15 cellular contexts compared by ENCODE assay signal in genomic region chr4:179751669-179752068, GRCh38.
DNase-seq lines count a peak whose midpoint lies in the region; ATAC-seq, FAIRE-seq and TF ChIP-seq lines count a peak whose summit lies in the region.
"Had no signal": no experiment of that assay in that cellular context is flagged by ENCODE, and none has a peak within 500 bp of the region (broad histone marks: within the 10 kb centered on the region; RNA-seq: fewer than 3 reads in every experiment).

No MANE protein-coding gene starts in this region.

- no peaks in the 10 kb centered on the region for H3K9me2 ChIP-seq in GM23338 (ENCODE audit: insufficient read depth)

- H3K4me1 Mint-ChIP-seq in GM23338 (peaks cover 7% of the 10 kb centered on the region; the same call in 2 of the 3 replicates), nephron progenitor cell (no peaks in the 10 kb centered on the region), chondrocyte (ENCODE audit: low read depth) (no peaks in the 10 kb centered on the region)
- H3K4me1 Mint-ChIP-seq: CD8-positive, alpha-beta memory T cell had no signal

- no peaks in the 10 kb centered on the region for H3K79me2 ChIP-seq in GM23338 (replicated peaks; ENCODE audit: insufficient read depth)

- H3K36me3 Mint-ChIP-seq in GM23338 (ENCODE audit: low read depth) = no peaks in the 10 kb centered on the region
- H3K36me3 Mint-ChIP-seq in nephron progenitor cell (ENCODE audit: low read depth) = no peaks in the 10 kb centered on the region
- H3K36me3 Mint-ChIP-seq in chondrocyte (ENCODE audit: low read depth) = no peaks in the 10 kb centered on the region
- H3K36me3 Mint-ChIP-seq: CD8-positive, alpha-beta memory T cell had no signal

- FAIRE-seq in bronchial epithelial cell (lab: Jason Lieb, UNC) = no peak
- FAIRE-seq: A549, H54 had no signal

- peak overlapping the region; percentile 70; the same call in 1 of the 2 replicates for H2AFZ ChIP-seq in GM23338

- DNase-seq in GM23338 (ENCODE audit: low spot score) (no peak), NCI-H748 (lab: John Stamatoyannopoulos, UW; ENCODE audit: unreplicated experiment) (peak; percentile 72), bronchial epithelial cell (ENCODE audit: low read depth) (peak; percentile 41), nephron progenitor cell (no peak), kidney tubule cell (ENCODE audit: low spot score) (no peak), SIG-M5 treated with dmso at 0.1 percent for 504 hours (lab: John Stamatoyannopoulos, UW; ENCODE audit: unreplicated experiment) (no peak), chondrocyte (ENCODE audit: low spot score) (no peak), ecto neural progenitor cell (ENCODE audit: low spot score) (no peak)
- DNase-seq: Caco-2; CD8-positive, alpha-beta memory T cell; IMR-90 had no signal

- no peaks in the 10 kb centered on the region; the same call in 1 of the 2 replicates for H3K4me1 ChIP-seq in GM23338 (ENCODE audit: insufficient read depth)
- H3K4me1 ChIP-seq: A549, BLaER1, Caco-2 had no signal

- H3K27me3 Mint-ChIP-seq in GM23338 (ENCODE audit: insufficient read depth, low read depth, poor library complexity) (no peaks in the 10 kb centered on the region), nephron progenitor cell (ENCODE audit: low read depth, poor library complexity) (no peaks in the 10 kb centered on the region), chondrocyte (ENCODE audit: low read depth) (no peaks in the 10 kb centered on the region)
- H3K27me3 Mint-ChIP-seq: CD8-positive, alpha-beta memory T cell had no signal

- no peak for ATAC-seq in GM23338
- ATAC-seq: A549, HCT116 had no signal

- H3F3A ChIP-seq in GM23338 (replicated peaks; ENCODE audit: low read depth) = no peaks in the 10 kb centered on the region

- no peak for TF ChIP-seq CTCF in GM23338 (conservative IDR thresholded peaks at IDR 0.05; ENCODE audit: low read depth in 2 of 2)
- no peak for TF ChIP-seq CTCF in bronchial epithelial cell (IDR thresholded peaks at IDR 0.05; ENCODE audit: insufficient read depth, low read length, severe bottlenecking)
- no peak for TF ChIP-seq CTCF in nephron progenitor cell (IDR thresholded peaks at IDR 0.05)
- no peak for TF ChIP-seq CTCF in chondrocyte (IDR thresholded peaks at IDR 0.05)

- H3K36me3 ChIP-seq in GM23338 (ENCODE audit: insufficient read depth) = no peaks in the 10 kb centered on the region
- H3K36me3 ChIP-seq in bronchial epithelial cell (ENCODE audit: control insufficient read depth, insufficient read depth, low read length) = no peaks in the 10 kb centered on the region
- H3K36me3 ChIP-seq: BLaER1 had no signal

- no peak overlapping the region for H3K27ac ChIP-seq in GM23338 (ENCODE audit: low read depth)
- H3K27ac ChIP-seq: A549, BLaER1 had no signal

- no peaks in the 10 kb centered on the region for H4K20me1 ChIP-seq in GM23338 (replicated peaks; ENCODE audit: insufficient read depth)
- H4K20me1 ChIP-seq: BLaER1 had no signal

- H3K4me3 ChIP-seq in GM23338 = no peak overlapping the region
- H3K4me3 ChIP-seq in bronchial epithelial cell (ENCODE audit: low read depth, low read length) = no peak overlapping the region
- H3K4me3 ChIP-seq: A549, BLaER1 had no signal

- H3K27me3 ChIP-seq in GM23338 (ENCODE audit: insufficient read depth) (no peaks in the 10 kb centered on the region), bronchial epithelial cell (ENCODE audit: control insufficient read depth, insufficient read depth, low read length) (no peaks in the 10 kb centered on the region)
- H3K27me3 ChIP-seq: BLaER1 had no signal

- no peaks in the 10 kb centered on the region for H3K9me3 Mint-ChIP-seq in GM23338
- no peaks in the 10 kb centered on the region for H3K9me3 Mint-ChIP-seq in nephron progenitor cell
- H3K9me3 Mint-ChIP-seq in chondrocyte (ENCODE audit: low read depth) = no peaks in the 10 kb centered on the region

- H3K4me3 Mint-ChIP-seq in GM23338 (no peak overlapping the region), nephron progenitor cell (no peak overlapping the region), chondrocyte (ENCODE audit: unreplicated experiment) (no peak overlapping the region)
- H3K4me3 Mint-ChIP-seq: CD8-positive, alpha-beta memory T cell had no signal

- no peak overlapping the region for H3K4me2 ChIP-seq in GM23338
- H3K4me2 ChIP-seq: A549, BLaER1 had no signal

- H3K27ac Mint-ChIP-seq in GM23338 (no peak overlapping the region), nephron progenitor cell (peak overlapping the region; percentile 13), chondrocyte (ENCODE audit: unreplicated experiment) (no peak overlapping the region)
- H3K27ac Mint-ChIP-seq: CD8-positive, alpha-beta memory T cell had no signal

TF ChIP-seq in GM23338, 12 proteins besides CTCF, POLR2A, EP300 and RAD21 (continues in another document):
- TF ChIP-seq EZH2phosphoT487 (IDR thresholded peaks at IDR 0.05; ENCODE audit: unreplicated experiment) = no peak
- TF ChIP-seq ZNF114 (CRISPR knock-in tag; IDR thresholded peaks at IDR 0.05) = no peak
- no peak for TF ChIP-seq NANOG (IDR thresholded peaks at IDR 0.05; ENCODE audit: borderline replicate concordance)
- TF ChIP-seq POLR2AphosphoS5 (IDR thresholded peaks at IDR 0.05; ENCODE audit: low read depth) = no peak
- no peak for TF ChIP-seq CREB1 (CRISPR knock-in tag; IDR thresholded peaks at IDR 0.05; ENCODE audit: low read depth)
- TF ChIP-seq JUNB (IDR thresholded peaks at IDR 0.05; ENCODE audit: unreplicated experiment) = no peak
- TF ChIP-seq ZNF462 (CRISPR knock-in tag; IDR thresholded peaks at IDR 0.05) = no peak
- no peak for TF ChIP-seq STAT1 (IDR thresholded peaks at IDR 0.05; ENCODE audit: unreplicated experiment)

Comparison
In these comparisons a context has a peak if more than half of its experiments do, and no peak if none do; other contexts are left out.
1. DNase-seq: peak in NCI-H748 (single experiment) and bronchial epithelial cell (single experiment); none in GM23338 (single experiment), nephron progenitor cell (single experiment), kidney tubule cell (single experiment), SIG-M5 treated with dmso at 0.1 percent for 504 hours (single experiment), chondrocyte (single experiment) and ecto neural progenitor cell (single experiment).